12 cellular contexts compared by ENCODE assay signal in genomic region chr7:1992554-1992953, GRCh38.
DNase-seq lines count a peak whose midpoint lies in the region; ATAC-seq and TF ChIP-seq lines count a peak whose summit lies in the region.
"Had no signal": no experiment of that assay in that cellular context is flagged by ENCODE, and none has a peak within 500 bp of the region (broad histone marks: within the 10 kb centered on the region; RNA-seq: fewer than 3 reads in every experiment).

No MANE protein-coding gene starts in this region.

- H3K36me3 Mint-ChIP-seq in effector memory CD8-positive, alpha-beta T cell (ENCODE audit: insufficient read depth): peaks cover 7% of the 10 kb centered on the region
- H3K36me3 Mint-ChIP-seq in T-helper 2 cell treated with Interferon-gamma antibody and Interleukin-4, amounts not matched to agents 5 μg/mL and 100 μg/mL, for 36 hours (ENCODE audit: low read depth): no peaks in the 10 kb centered on the region

- H3K4me3 ChIP-seq in right atrium auricular region (no peak overlapping the region), Panc1 (ENCODE audit: low read depth in 2 of 2, low read length in 2 of 2) (no peak overlapping the region)

- no peaks in the 10 kb centered on the region for H3K27me3 Mint-ChIP-seq in effector memory CD8-positive, alpha-beta T cell
- H3K27me3 Mint-ChIP-seq in T-helper 2 cell treated with Interferon-gamma antibody and Interleukin-4, amounts not matched to agents 5 μg/mL and 100 μg/mL, for 36 hours (ENCODE audit: low read depth): no peaks in the 10 kb centered on the region

- POLR2A ChIA-PET in Panc1 (lab: Charles Lee): no interaction called here

- H3K4me1 ChIP-seq in right atrium auricular region: peaks cover 0 to 26% of the 10 kb centered on the region in 2 donors
- H3K4me1 ChIP-seq in Panc1 (ENCODE audit: control insufficient read depth, insufficient read depth, low read length): no peaks in the 10 kb centered on the region

- in situ Hi-C loops in Panc1 (cut with HindIII; ENCODE audit: low pct_unique_long_range_greater_than_20kb, low sequenced_read_pairs): no loop called here

- TF ChIP-seq CTCF in right atrium auricular region (IDR thresholded peaks at IDR 0.05) (no peak), Panc1 (IDR thresholded peaks at IDR 0.05) (no peak)

- CTCF ChIA-PET in Panc1 (lab: Charles Lee): no interaction called here

- no peaks in the 10 kb centered on the region for H3K9me3 Mint-ChIP-seq in effector memory CD8-positive, alpha-beta T cell
- H3K9me3 Mint-ChIP-seq in T-helper 2 cell treated with Interferon-gamma antibody and Interleukin-4, amounts not matched to agents 5 μg/mL and 100 μg/mL, for 36 hours: no peaks in the 10 kb centered on the region
- H3K9me3 Mint-ChIP-seq: CD8-positive, alpha-beta T cell had no signal

- TSS peak; percentile 50 for BruUV-seq in Panc1 (replicated peaks; lab: Mats Ljungman, UMichigan)

- intact Hi-C loops in Right ventricle myocardium superior (cut with DNase I) (no loop called here), Panc1 (cut with micrococcal nuclease; ENCODE audit: unreplicated experiment) (no loop called here)

- ATAC-seq in Right ventricle myocardium superior (ENCODE audit: poor library complexity) (no peak), Panc1 (no peak)
- no peak for ATAC-seq in effector memory CD8-positive, alpha-beta T cell (replicated peaks)
- ATAC-seq: CD8-positive, alpha-beta T cell had no signal

- H3K27ac Mint-ChIP-seq in effector memory CD8-positive, alpha-beta T cell: peak overlapping the region; percentile 19 to 49
- H3K27ac Mint-ChIP-seq in T-helper 2 cell treated with Interferon-gamma antibody and Interleukin-4, amounts not matched to agents 5 μg/mL and 100 μg/mL, for 36 hours: no peak overlapping the region

- H3K36me3 ChIP-seq in right atrium auricular region (no peaks in the 10 kb centered on the region), Panc1 (ENCODE audit: control insufficient read depth, insufficient read depth, low read length) (no peaks in the 10 kb centered on the region)

- no peaks in the 10 kb centered on the region for H3K9me3 ChIP-seq in right atrium auricular region
- H3K9me3 ChIP-seq in Panc1 (ENCODE audit: control insufficient read depth, insufficient read depth, low read depth, low read length): no peaks in the 10 kb centered on the region

- H3K27ac ChIP-seq in right atrium auricular region: peak overlapping the region; percentile 26 to 47
- H3K27ac ChIP-seq in Panc1 (ENCODE audit: low read length): no peak overlapping the region

- peaks cover 4 to 18% of the 10 kb centered on the region in 2 donors for H3K4me1 Mint-ChIP-seq in effector memory CD8-positive, alpha-beta T cell (ENCODE audit: low read depth in 2 of 2)
- H3K4me1 Mint-ChIP-seq in T-helper 2 cell treated with Interferon-gamma antibody and Interleukin-4, amounts not matched to agents 5 μg/mL and 100 μg/mL, for 36 hours (ENCODE audit: low read depth): peaks cover 3% of the 10 kb centered on the region

- H3K27me3 ChIP-seq in right atrium auricular region (no peaks in the 10 kb centered on the region), Panc1 (ENCODE audit: control insufficient read depth, insufficient read depth, low read length) (no peaks in the 10 kb centered on the region)

- no peak overlapping the region for H3K4me3 Mint-ChIP-seq in effector memory CD8-positive, alpha-beta T cell
- no peak overlapping the region for H3K4me3 Mint-ChIP-seq in T-helper 2 cell treated with Interferon-gamma antibody and Interleukin-4, amounts not matched to agents 5 μg/mL and 100 μg/mL, for 36 hours
- H3K4me3 Mint-ChIP-seq: CD8-positive, alpha-beta T cell had no signal

- DNase-seq in right atrium auricular region (ENCODE audit: low spot score): no peak
- no peak for DNase-seq in Right ventricle myocardium superior
- no peak for DNase-seq in Panc1 (ENCODE audit: low read depth, low spot score)
- no peak for DNase-seq in effector memory CD8-positive, alpha-beta T cell
- no peak for DNase-seq in NCI-H345 (lab: John Stamatoyannopoulos, UW)
- DNase-seq in GM03348 (ENCODE audit: low spot score): no peak
- DNase-seq in T-helper 2 cell treated with Interferon-gamma antibody and Interleukin-4, amounts not matched to agents 5 μg/mL and 100 μg/mL, for 36 hours (ENCODE audit: low spot score): no peak
- DNase-seq: DMS 273 treated with DMSO at 0.1 percent for 48 hours, KBM-7, NCI-H1048, NCI-H446 had no signal
